8 cellular contexts compared by ENCODE assay signal in genomic region chr13:92187378-92187989, GRCh38.
DNase-seq lines count a peak whose midpoint lies in the region; ATAC-seq and TF ChIP-seq lines count a peak whose summit lies in the region.

No MANE protein-coding gene starts in this region.

- no peaks in the 10 kb centered on the region for H3K4me1 ChIP-seq in prostate gland (replicated peaks)

- DNase-seq in stimulated activated CD4-positive, alpha-beta T cell treated with anti-CD3 and anti-CD28 coated beads, Interleukin-2, amount 100 ng/mL, for 48 hours, result peak; percentile 7 to 15
- DNase-seq in stimulated activated CD4-positive, alpha-beta T cell treated with anti-CD3 and anti-CD28 coated beads, Interleukin-4, amount 100 ng/mL, for 1 hour, result no peak
- DNase-seq in KG1 (lab: John Stamatoyannopoulos, UW), result peak; percentile 55
- DNase-seq in SK-N-DZ (ENCODE audit: low spot score), result peak; percentile 57
- peak; percentile 38 for DNase-seq in fibroblast of peridontal ligament (ENCODE audit: extremely low read depth)
- peak; percentile 12 for DNase-seq in prostate gland (ENCODE audit: low spot score)
- DNase-seq in T-helper 9 cell, result no peak

- H3K27ac ChIP-seq in prostate gland, result no peak overlapping the region

- no peaks in the 10 kb centered on the region for H3K27me3 ChIP-seq in prostate gland (replicated peaks; ENCODE audit: insufficient read depth)

- no peaks in the 10 kb centered on the region for H3K9me3 ChIP-seq in prostate gland

- intact Hi-C loops in prostate gland (cut with DNase I), result no loop called here

- peak; percentile 80 for ATAC-seq in GM21825 (IDR thresholded peaks at IDR 0.05; ENCODE audit: unreplicated experiment)

- no peak for TF ChIP-seq POLR2A in prostate gland (IDR thresholded peaks at IDR 0.05)

- 14% methylated on average over 1 of the region's 1 CpG for WGBS in prostate gland

- no peaks in the 10 kb centered on the region for H3K36me3 ChIP-seq in prostate gland

- peak; percentile 70 to 90 (median 78) for TF ChIP-seq CTCF in prostate gland (IDR thresholded peaks at IDR 0.05)

- no peak overlapping the region for H3K4me3 ChIP-seq in prostate gland

Comparison
In these comparisons a context has a peak if more than half of its experiments do, and no peak if none do; other contexts are left out.
1. DNase-seq: peak in stimulated activated CD4-positive, alpha-beta T cell treated with anti-CD3 and anti-CD28 coated beads, Interleukin-2, amount 100 ng/mL, for 48 hours (2 of 2), KG1 (single experiment), SK-N-DZ (single experiment), fibroblast of peridontal ligament (single experiment) and prostate gland (single experiment); none in stimulated activated CD4-positive, alpha-beta T cell treated with anti-CD3 and anti-CD28 coated beads, Interleukin-4, amount 100 ng/mL, for 1 hour (single experiment) and T-helper 9 cell (single experiment).